ENCODE assay signal across 17 cellular contexts in the genomic region with DNA sequence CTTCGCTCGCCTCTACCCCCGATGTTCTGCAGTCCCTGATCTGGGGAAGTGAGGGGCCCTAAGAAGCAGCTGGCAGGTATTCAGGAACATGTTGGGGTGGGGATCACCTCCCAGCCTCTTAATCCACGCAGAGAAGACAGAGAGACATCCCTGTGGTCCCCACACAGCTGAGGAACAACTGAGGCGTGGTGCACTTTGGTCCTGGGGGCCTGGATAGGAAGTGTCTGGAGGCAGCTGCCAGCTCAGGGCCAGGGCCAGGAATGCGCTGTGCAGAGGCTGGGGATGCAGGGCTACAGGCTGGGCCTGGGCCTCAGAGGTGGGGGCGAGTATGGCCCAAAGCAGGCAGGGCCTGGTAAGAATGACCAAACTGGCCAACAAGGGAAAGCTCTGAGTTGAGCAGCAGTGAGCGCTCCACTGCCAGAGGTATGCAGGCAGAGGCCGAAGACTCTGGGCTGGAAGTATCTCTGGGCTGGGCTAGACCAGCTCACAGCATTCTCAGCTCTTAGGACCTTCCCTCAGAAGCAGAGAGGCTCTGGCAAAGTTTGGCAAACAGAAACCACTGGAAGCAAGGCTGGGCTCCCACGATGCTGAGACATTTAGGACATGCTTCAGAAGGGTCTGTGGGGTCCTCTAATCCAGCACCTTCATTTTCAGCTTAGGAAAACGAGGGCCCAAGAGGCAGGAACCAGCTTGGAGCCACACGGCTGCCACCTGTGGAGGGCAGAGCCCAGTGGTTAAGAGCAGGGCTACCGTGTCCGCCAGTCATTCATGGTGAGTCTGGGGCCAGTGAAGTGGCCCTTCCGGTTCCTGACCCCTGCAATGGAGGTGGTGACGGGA.
"Had no signal": no experiment of that assay in that cellular context is flagged by ENCODE, and none has a peak within 500 bp of the region (broad histone marks: within the 10 kb centered on the region; RNA-seq: fewer than 3 reads in every experiment).

No MANE protein-coding gene starts in this region.

- H3K27ac Mint-ChIP-seq: activated CD4-positive, alpha-beta T cell treated with anti-CD3 and anti-CD28 coated beads, Interleukin-2, amount 10 ng/mL, durations not matched to agents 7 days and 5 days; activated naive CD8-positive, alpha-beta T cell treated with anti-CD3 and anti-CD28 coated beads for 36 hours; stimulated activated memory B cell treated with anti-CD40 and anti-IgM and Interleukin-4, amounts not matched to agents 10 μg/mL and 1 μg/mL and 100 μg/mL, for 72 hours; type B pancreatic cell had no signal

- H3K27me3 ChIP-seq: breast epithelium, heart left ventricle, spleen had no signal

- ATAC-seq: psoas muscle, sciatic nerve had no signal

- H3K9me3 Mint-ChIP-seq: activated CD4-positive, alpha-beta T cell treated with anti-CD3 and anti-CD28 coated beads, Interleukin-2, amount 10 ng/mL, durations not matched to agents 7 days and 5 days; activated naive CD8-positive, alpha-beta T cell treated with anti-CD3 and anti-CD28 coated beads for 36 hours; stimulated activated memory B cell treated with anti-CD40 and anti-IgM and Interleukin-4, amounts not matched to agents 10 μg/mL and 1 μg/mL and 100 μg/mL, for 72 hours; type B pancreatic cell had no signal

- H3K4me3 Mint-ChIP-seq: activated CD4-positive, alpha-beta T cell treated with anti-CD3 and anti-CD28 coated beads, Interleukin-2, amount 10 ng/mL, durations not matched to agents 7 days and 5 days; activated naive CD8-positive, alpha-beta T cell treated with anti-CD3 and anti-CD28 coated beads for 36 hours; stimulated activated memory B cell treated with anti-CD40 and anti-IgM and Interleukin-4, amounts not matched to agents 10 μg/mL and 1 μg/mL and 100 μg/mL, for 72 hours; type B pancreatic cell had no signal

- H3K36me3 Mint-ChIP-seq: activated naive CD8-positive, alpha-beta T cell treated with anti-CD3 and anti-CD28 coated beads for 36 hours had no signal

- H3K36me3 ChIP-seq: breast epithelium had no signal

- H3K27ac ChIP-seq: breast epithelium, heart left ventricle, left ventricle myocardium inferior, neutrophil, psoas muscle, spleen had no signal

- H3K4me1 Mint-ChIP-seq: activated CD4-positive, alpha-beta T cell treated with anti-CD3 and anti-CD28 coated beads, Interleukin-2, amount 10 ng/mL, durations not matched to agents 7 days and 5 days; activated naive CD8-positive, alpha-beta T cell treated with anti-CD3 and anti-CD28 coated beads for 36 hours; stimulated activated memory B cell treated with anti-CD40 and anti-IgM and Interleukin-4, amounts not matched to agents 10 μg/mL and 1 μg/mL and 100 μg/mL, for 72 hours had no signal

- FAIRE-seq: endothelial cell of umbilical vein, islet of Langerhans had no signal

- H3K9me3 ChIP-seq: breast epithelium, heart left ventricle, left ventricle myocardium inferior, neutrophil, psoas muscle, spleen had no signal

- H3K4me3 ChIP-seq: breast epithelium, heart left ventricle, left ventricle myocardium inferior, psoas muscle, spleen had no signal

- DNase-seq: activated CD4-positive, alpha-beta T cell treated with anti-CD3 and anti-CD28 coated beads, Interleukin-2, amount 10 ng/mL, durations not matched to agents 7 days and 5 days; activated CD4-positive, CD25-positive, alpha-beta regulatory T cell; activated gamma-delta T cell; activated naive CD8-positive, alpha-beta T cell treated with anti-CD3 and anti-CD28 coated beads for 36 hours; foreskin melanocyte; left ventricle myocardium inferior; psoas muscle; spleen; stimulated activated CD4-positive, alpha-beta T cell treated with anti-CD3 and anti-CD28 coated beads, Interleukin-1b, Interleukin-23, amount 100 ng/mL, for 48 hours had no signal

- H3K27me3 Mint-ChIP-seq: activated CD4-positive, alpha-beta T cell treated with anti-CD3 and anti-CD28 coated beads, Interleukin-2, amount 10 ng/mL, durations not matched to agents 7 days and 5 days; activated naive CD8-positive, alpha-beta T cell treated with anti-CD3 and anti-CD28 coated beads for 36 hours; stimulated activated memory B cell treated with anti-CD40 and anti-IgM and Interleukin-4, amounts not matched to agents 10 μg/mL and 1 μg/mL and 100 μg/mL, for 72 hours; type B pancreatic cell had no signal

- H3K4me1 ChIP-seq: breast epithelium, heart left ventricle, psoas muscle, spleen had no signal
